ENCODE assay signal across 14 cellular contexts in the genomic region with DNA sequence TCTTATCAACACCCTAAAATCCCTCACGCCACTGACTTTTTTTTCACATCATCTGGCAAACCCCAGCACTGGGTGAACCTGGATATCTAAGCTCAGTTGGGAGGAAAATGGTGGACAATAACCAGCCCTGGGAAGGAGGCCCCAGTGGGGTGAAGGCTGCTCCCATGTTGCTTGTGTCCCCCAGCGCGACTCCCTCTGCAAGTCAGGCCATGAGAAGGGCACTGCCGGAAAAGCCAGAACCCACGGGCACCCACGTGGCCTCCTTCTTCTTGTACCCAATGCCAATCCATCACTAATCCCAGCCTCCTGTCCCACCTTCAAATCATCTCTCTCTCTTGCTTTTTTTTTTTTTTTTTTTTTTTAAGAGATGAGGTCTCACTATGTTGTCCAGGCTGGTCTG. TPM values are rescaled to one million over a fixed set of nuclear protein-coding genes. Genes with fewer than 3 reads are reported as not detected.
DNase-seq lines count a peak whose midpoint lies in the region; ATAC-seq and TF ChIP-seq lines count a peak whose summit lies in the region.
"Had no signal": no experiment of that assay in that cellular context is flagged by ENCODE, and none has a peak within 500 bp of the region (broad histone marks: within the 10 kb centered on the region; RNA-seq: fewer than 3 reads in every experiment).

No MANE protein-coding gene starts in this region.

- H3K4me1 Mint-ChIP-seq in CD4-positive, CD25-positive, alpha-beta regulatory T cell, result peaks cover 28 to 85% (median 52%) of the 10 kb centered on the region in 4 donors
- H3K4me1 Mint-ChIP-seq in central memory CD8-positive, alpha-beta T cell, result peaks cover 56% of the 10 kb centered on the region
- H3K4me1 Mint-ChIP-seq in T-cell, result peaks cover 53 to 74% (median 60%) of the 10 kb centered on the region in 3 donors

- H3K9ac ChIP-seq in trophoblast cell (ENCODE audit: low read length), result no peak overlapping the region
- H3K9ac ChIP-seq: BLaER1, GM23248 had no signal

- H2AFZ ChIP-seq in trophoblast cell (ENCODE audit: insufficient read depth, low read length, poor library complexity), result no peak overlapping the region
- H2AFZ ChIP-seq: GM23248 had no signal

- H3K9me3 ChIP-seq in CD4-positive, CD25-positive, alpha-beta regulatory T cell (ENCODE audit: control insufficient read depth in 2 of 2, low read length in 2 of 2), result no peaks in the 10 kb centered on the region
- H3K9me3 ChIP-seq in trophoblast cell (ENCODE audit: insufficient read depth, low read depth, low read length), result no peaks in the 10 kb centered on the region
- H3K9me3 ChIP-seq: BLaER1, HAP-1 had no signal

- no peak overlapping the region for H3K18ac ChIP-seq in trophoblast cell (ENCODE audit: low read length)

- H2AK5ac ChIP-seq in trophoblast cell (ENCODE audit: low read length), result no peak overlapping the region

- H3K4me3 Mint-ChIP-seq in CD4-positive, CD25-positive, alpha-beta regulatory T cell, result peak overlapping the region in 1 of 4 donors; percentile 47
- H3K4me3 Mint-ChIP-seq in central memory CD8-positive, alpha-beta T cell, result no peak overlapping the region
- H3K4me3 Mint-ChIP-seq in T-cell, result no peak overlapping the region
- H3K4me3 Mint-ChIP-seq: CD8-positive, alpha-beta T cell had no signal

- peaks cover 4% of the 10 kb centered on the region for H3K79me1 ChIP-seq in trophoblast cell (ENCODE audit: low read length)

- no peak for DNase-seq in CD4-positive, CD25-positive, alpha-beta regulatory T cell
- no peak for DNase-seq in RWPE1 (ENCODE audit: low spot score)
- DNase-seq in central memory CD8-positive, alpha-beta T cell (ENCODE audit: low spot score in 2 of 2), result no peak
- no peak for DNase-seq in trophoblast cell
- no peak for DNase-seq in T-cell
- no peak for DNase-seq in SW480 (ENCODE audit: low spot score)
- DNase-seq: 8988T; CD8-positive, alpha-beta T cell; DMS 273 treated with DMSO at 0.1 percent for 48 hours; GM23248 had no signal

- no peak overlapping the region for H4K12ac ChIP-seq in trophoblast cell (ENCODE audit: low read depth, low read length)

- H4K8ac ChIP-seq in trophoblast cell (ENCODE audit: low read depth, low read length), result no peak overlapping the region

- WGBS in trophoblast cell (ENCODE audit: extremely low coverage, insufficient coverage, insufficient read length), result no CpG with 5 or more reads among the region's 6 CpGs

- no peak overlapping the region for H2BK5ac ChIP-seq in trophoblast cell (ENCODE audit: low read depth, low read length, poor library complexity)

- H3K27me3 ChIP-seq in CD4-positive, CD25-positive, alpha-beta regulatory T cell (ENCODE audit: control insufficient read depth, insufficient read depth, low read length), result no peaks in the 10 kb centered on the region
- no peaks in the 10 kb centered on the region for H3K27me3 ChIP-seq in trophoblast cell (ENCODE audit: insufficient read depth, low read length)
- H3K27me3 ChIP-seq: BLaER1 had no signal

- no peaks in the 10 kb centered on the region for H3K9me3 Mint-ChIP-seq in CD4-positive, CD25-positive, alpha-beta regulatory T cell
- no peaks in the 10 kb centered on the region for H3K9me3 Mint-ChIP-seq in central memory CD8-positive, alpha-beta T cell
- H3K9me3 Mint-ChIP-seq in T-cell, result no peaks in the 10 kb centered on the region
- H3K9me3 Mint-ChIP-seq: CD8-positive, alpha-beta T cell had no signal

- no peak overlapping the region for H3K4me3 ChIP-seq in CD4-positive, CD25-positive, alpha-beta regulatory T cell (ENCODE audit: low read depth, low read length)
- H3K4me3 ChIP-seq in trophoblast cell (ENCODE audit: low read depth, low read length), result no peak overlapping the region
- H3K4me3 ChIP-seq: BLaER1, GM23248, HAP-1 had no signal

- peak overlapping the region in 2 of 3 donors; percentile 38 to 63 for H3K27ac Mint-ChIP-seq in CD4-positive, CD25-positive, alpha-beta regulatory T cell
- H3K27ac Mint-ChIP-seq in central memory CD8-positive, alpha-beta T cell (ENCODE audit: low read depth), result peak overlapping the region; percentile 51
- H3K27ac Mint-ChIP-seq in T-cell, result no peak overlapping the region

- no peak overlapping the region for H3K27ac ChIP-seq in CD4-positive, CD25-positive, alpha-beta regulatory T cell (ENCODE audit: insufficient read depth, low read length, poor library complexity, severe bottlenecking)
- H3K27ac ChIP-seq in RWPE1 (peak overlapping the region; percentile 4; the same call in 1 of the 2 replicates), trophoblast cell (ENCODE audit: low read depth, low read length) (no peak overlapping the region)
- H3K27ac ChIP-seq: BLaER1, GM23248 had no signal

- no peaks in the 10 kb centered on the region for H3K27me3 Mint-ChIP-seq in CD4-positive, CD25-positive, alpha-beta regulatory T cell
- no peaks in the 10 kb centered on the region for H3K27me3 Mint-ChIP-seq in central memory CD8-positive, alpha-beta T cell
- no peaks in the 10 kb centered on the region for H3K27me3 Mint-ChIP-seq in T-cell

- H2BK12ac ChIP-seq in trophoblast cell (ENCODE audit: low read length), result no peak overlapping the region

- TF ChIP-seq CTCF in RWPE1 (conservative IDR thresholded peaks at IDR 0.05; ENCODE audit: low read depth), result no peak

- POLR2A ChIA-PET in RWPE1 (lab: Yijun Ruan, JAX; ENCODE audit: low non-redundant PET) (no interaction called here), T-cell (lab: Charles Lee) (no interaction called here)

- no peak for ATAC-seq in CD4-positive, CD25-positive, alpha-beta regulatory T cell (ENCODE audit: low read depth in 2 of 2)
- no peak for ATAC-seq in central memory CD8-positive, alpha-beta T cell (replicated peaks; ENCODE audit: extremely low read depth, poor library complexity, severe bottlenecking)
- no peak for ATAC-seq in T-cell (replicated peaks in 1 of 4)
- ATAC-seq in HG02610 (IDR thresholded peaks at IDR 0.05; ENCODE audit: unreplicated experiment), result no peak
- ATAC-seq in HG03460 (IDR thresholded peaks at IDR 0.05; ENCODE audit: unreplicated experiment), result no peak
- ATAC-seq: CD8-positive, alpha-beta T cell had no signal

- no peak overlapping the region for H4K91ac ChIP-seq in trophoblast cell (ENCODE audit: low read depth, low read length)

- H3K36me3 ChIP-seq in CD4-positive, CD25-positive, alpha-beta regulatory T cell (ENCODE audit: control insufficient read depth, insufficient read depth, low read length), result peaks cover 2% of the 10 kb centered on the region
- peaks cover 4 to 18% of the 10 kb centered on the region in 2 experiments for H3K36me3 ChIP-seq in trophoblast cell (ENCODE audit: control insufficient read depth in 1 of 2, insufficient read depth in 2 of 2, low read length in 2 of 2)
- H3K36me3 ChIP-seq: BLaER1, HAP-1 had no signal

- no peak overlapping the region for H2BK120ac ChIP-seq in trophoblast cell (ENCODE audit: insufficient read depth, low read length, poor library complexity)

- CTCF ChIA-PET in RWPE1 (lab: Yijun Ruan, JAX), result interaction anchor here (0.6 kb wide), 2 partner anchors 107 to 830 kb away, joined by 3 read pairs; no protein-coding TSS in a partner anchor
- CTCF ChIA-PET in T-cell (lab: Charles Lee), result interaction anchor here in 1 of 2 donors (0.6 kb wide), 1 partner anchor 63 kb away, joined by 3 read pairs; no protein-coding TSS in a partner anchor

- H3K79me2 ChIP-seq in trophoblast cell (ENCODE audit: control insufficient read depth, insufficient read depth, low read length, poor library complexity), result peaks cover 15% of the 10 kb centered on the region

- peaks cover 14% of the 10 kb centered on the region for H3K36me3 Mint-ChIP-seq in CD4-positive, CD25-positive, alpha-beta regulatory T cell
- H3K36me3 Mint-ChIP-seq in central memory CD8-positive, alpha-beta T cell (ENCODE audit: insufficient read depth), result peaks cover 4% of the 10 kb centered on the region
- peaks cover 15% of the 10 kb centered on the region for H3K36me3 Mint-ChIP-seq in T-cell

- H3K4me2 ChIP-seq in trophoblast cell (ENCODE audit: low read length), result no peak overlapping the region
- H3K4me2 ChIP-seq: BLaER1 had no signal

- H3K14ac ChIP-seq in trophoblast cell (ENCODE audit: low read length), result no peak overlapping the region

- H3K4ac ChIP-seq in trophoblast cell (ENCODE audit: low read depth, low read length), result peak overlapping the region; percentile 41

- peaks cover 14% of the 10 kb centered on the region for H3K4me1 ChIP-seq in CD4-positive, CD25-positive, alpha-beta regulatory T cell (ENCODE audit: control insufficient read depth, insufficient read depth, low read length, poor library complexity, severe bottlenecking)
- peaks cover 11 to 22% of the 10 kb centered on the region in 2 experiments for H3K4me1 ChIP-seq in trophoblast cell (ENCODE audit: control insufficient read depth in 1 of 2, insufficient read depth in 2 of 2, low read length in 2 of 2)
- H3K4me1 ChIP-seq: HAP-1 had no signal

- no peak overlapping the region for H3K23ac ChIP-seq in trophoblast cell (ENCODE audit: low read length)

RNA-seq across cellular contexts. Expression of a gene that starts 11.4 kb away (rescaled TPM):
- total RNA-seq in CD4-positive, CD25-positive, alpha-beta regulatory T cell, result 27.0 TPM
- polyA plus RNA-seq in CD4-positive, CD25-positive, alpha-beta regulatory T cell, result 10 to 100 TPM; 13.4 to 16.7 (median 14.0) TPM
- polyA plus RNA-seq in trophoblast cell (2013), result 34.0 and 35.3 TPM in 2 replicates
- 10 to 100 TPM in 4 of 5 donors, 1 to 10 TPM in 1; 9.1 to 12.4 (median 10.8) TPM for total RNA-seq in T-cell

Comparison
In these comparisons a context has a peak if more than half of its experiments do, and no peak if none do; other contexts are left out.
1. H3K27ac Mint-ChIP-seq: peak in CD4-positive, CD25-positive, alpha-beta regulatory T cell (2 of 3) and central memory CD8-positive, alpha-beta T cell (single experiment); none in T-cell (0 of 2).